1 cellular context compared by ENCODE assay signal in genomic region chr1:66292944-66293343, GRCh38.
TF ChIP-seq lines count a peak whose summit lies in the region.

No MANE protein-coding gene starts in this region.

TF ChIP-seq in IMR-90, 13 proteins besides CTCF, POLR2A, EP300 and RAD21:
- TF ChIP-seq MXI1 (IDR thresholded peaks at IDR 0.05; ENCODE audit: borderline replicate concordance, low read depth, low read length) (no peak), RCOR1 (IDR thresholded peaks at IDR 0.05; ENCODE audit: insufficient replicate concordance, low read length) (no peak), SMC3 (IDR thresholded peaks at IDR 0.05; ENCODE audit: low read depth, low read length) (no peak), CEBPB (IDR thresholded peaks at IDR 0.05; ENCODE audit: low read depth, low read length) (no peak), MAFK (IDR thresholded peaks at IDR 0.05; ENCODE audit: low read depth, low read length) (no peak), RFX5 (IDR thresholded peaks at IDR 0.05; ENCODE audit: low read depth, low read length) (no peak), ELK1 (IDR thresholded peaks at IDR 0.05; ENCODE audit: borderline replicate concordance, low read depth, low read length) (no peak)
